ENCODE assay signal across 8 cellular contexts in genomic region chr17:67824735-67825626, GRCh38. TPM values are rescaled to one million over a fixed set of nuclear protein-coding genes. Genes with fewer than 3 reads are reported as not detected.
A peak's percentile ranks its signal among the peaks of the same experiment; 100 is the strongest.
DNase-seq lines count a peak whose midpoint lies in the region; ATAC-seq lines count a peak whose summit lies in the region.

TSS of gene BPTF (plus strand) at chr17:67825503. CDS start at chr17:67825725, 222 bp downstream.

- DNase-seq in AG20443 (ENCODE audit: low spot score) (peak; percentile 96), NCI-H446 treated with DMSO at 0.1 percent for 48 hours (lab: John Stamatoyannopoulos, UW) (peak; percentile 77), cerebellum (ENCODE audit: low spot score) (peak; percentile 92), kidney glomerular epithelial cell (lab: John Stamatoyannopoulos, UW) (peak; percentile 75)
- peak; percentile 96 for DNase-seq in activated CD4-positive, CD25-positive, alpha-beta regulatory T cell treated with anti-CD3 and anti-CD28 coated beads, Interleukin-2, amount 50 U/mL, for 72 hours
- DNase-seq in stimulated activated CD4-positive, alpha-beta T cell treated with anti-CD3 and anti-CD28 coated beads, Interleukin-1b, Interleukin-23, amount 100 ng/mL, for 1 hour (ENCODE audit: low read depth in 2 of 2) = peak; percentile 73 to 78

- peak; percentile 87 for ATAC-seq in GM19025 (IDR thresholded peaks at IDR 0.05; ENCODE audit: low read depth, unreplicated experiment)
- peak; percentile 78 for ATAC-seq in HG03342 (IDR thresholded peaks at IDR 0.05; ENCODE audit: unreplicated experiment)

RNA-seq across cellular contexts. Expression of gene BPTF, which starts in this region (rescaled TPM):
- total RNA-seq in cerebellum = 162 TPM

Comparison
In these comparisons a context has a peak if more than half of its experiments do, and no peak if none do; other contexts are left out.
1. Peak in every context shown above with its lines: DNase-seq and ATAC-seq.